ENCODE assay signal across 11 cellular contexts in genomic region chr7:41701542-41701941, GRCh38. TPM values are rescaled to one million over a fixed set of nuclear protein-coding genes. Genes with fewer than 3 reads are reported as not detected.
DNase-seq lines count a peak whose midpoint lies in the region; ATAC-seq and TF ChIP-seq lines count a peak whose summit lies in the region.
"Had no signal": no experiment of that assay in that cellular context is flagged by ENCODE, and none has a peak within 500 bp of the region (broad histone marks: within the 10 kb centered on the region; RNA-seq: fewer than 3 reads in every experiment).

No MANE protein-coding gene starts in this region.

- H3K36me3 ChIP-seq in HUES64 (ENCODE audit: insufficient read depth, low read length) (no peaks in the 10 kb centered on the region), mammary epithelial cell (ENCODE audit: insufficient read depth, low read length) (peaks cover 17% of the 10 kb centered on the region), skeletal muscle satellite cell (ENCODE audit: insufficient read depth, low read length) (peaks cover 8% of the 10 kb centered on the region)

- H3K27ac ChIP-seq in HUES64 (ENCODE audit: low read depth, low read length) (no peak overlapping the region), mammary epithelial cell (ENCODE audit: insufficient read depth, low read depth, low read length) (peak overlapping the region; percentile 87)

- no peak overlapping the region for H2AFZ ChIP-seq in mammary epithelial cell (ENCODE audit: low read depth, low read length)

- peaks cover 57% of the 10 kb centered on the region for H3K27me3 Mint-ChIP-seq in activated T-cell treated with anti-CD3 and anti-CD28 coated beads, Interleukin-2, amount 50 U/mL, for 72 hours (ENCODE audit: low read depth)

- peaks cover 9% of the 10 kb centered on the region for H3K4me1 Mint-ChIP-seq in activated T-cell treated with anti-CD3 and anti-CD28 coated beads, Interleukin-2, amount 50 U/mL, for 72 hours (ENCODE audit: low read depth)

- H3K4me3 Mint-ChIP-seq in activated T-cell treated with anti-CD3 and anti-CD28 coated beads, Interleukin-2, amount 50 U/mL, for 72 hours, result no peak overlapping the region
- H3K4me3 Mint-ChIP-seq: activated CD4-positive, alpha-beta T cell treated with anti-CD3 and anti-CD28 coated beads, Interleukin-2, amount 10 ng/mL, durations not matched to agents 24 days and 14 days had no signal

- no peak overlapping the region for H3K27ac Mint-ChIP-seq in activated T-cell treated with anti-CD3 and anti-CD28 coated beads, Interleukin-2, amount 50 U/mL, for 72 hours
- H3K27ac Mint-ChIP-seq: activated CD4-positive, alpha-beta T cell treated with anti-CD3 and anti-CD28 coated beads, Interleukin-2, amount 10 ng/mL, durations not matched to agents 24 days and 14 days had no signal

- H3K4me3 ChIP-seq in HUES64 (ENCODE audit: low read length), result peak overlapping the region; percentile 63
- H3K4me3 ChIP-seq in mammary epithelial cell (replicated peaks in 1 of 3; ENCODE audit: insufficient read depth in 1 of 3, low read depth in 2 of 3, low read length in 3 of 3), result peak overlapping the region; percentile 70 to 92 (median 89)
- peak overlapping the region; percentile 21; the same call in 1 of the 2 replicates for H3K4me3 ChIP-seq in iPS-18c (ENCODE audit: insufficient read depth, low read depth, low read length)
- H3K4me3 ChIP-seq in skeletal muscle satellite cell (ENCODE audit: low read length), result peak overlapping the region; percentile 81

- no peaks in the 10 kb centered on the region for H3K9me3 Mint-ChIP-seq in activated T-cell treated with anti-CD3 and anti-CD28 coated beads, Interleukin-2, amount 50 U/mL, for 72 hours
- H3K9me3 Mint-ChIP-seq: activated CD4-positive, alpha-beta T cell treated with anti-CD3 and anti-CD28 coated beads, Interleukin-2, amount 10 ng/mL, durations not matched to agents 24 days and 14 days had no signal

- DNase-seq in mammary epithelial cell (no peak), NCI-H526 (lab: John Stamatoyannopoulos, UW) (no peak), H4 (ENCODE audit: low spot score) (no peak)
- no peak for DNase-seq in activated T-cell treated with anti-CD3 and anti-CD28 coated beads, Interleukin-2, amount 50 U/mL, for 72 hours
- DNase-seq: activated CD4-positive, alpha-beta T cell treated with anti-CD3 and anti-CD28 coated beads, Interleukin-2, amount 10 ng/mL, durations not matched to agents 24 days and 14 days; central memory CD4-positive, alpha-beta T cell; NCI-H2081 had no signal

- BruUV-seq in mammary epithelial cell (replicated peaks; lab: Mats Ljungman, UMichigan), result no TSS peak

- WGBS in HUES64, result 11% methylated on average over 9 of the region's 9 CpGs
- 39% methylated on average over 8 of the region's 9 CpGs for WGBS in mammary epithelial cell (ENCODE audit: low coverage, missing lambda C conversion rate)

- no peaks in the 10 kb centered on the region for H3K36me3 Mint-ChIP-seq in activated T-cell treated with anti-CD3 and anti-CD28 coated beads, Interleukin-2, amount 50 U/mL, for 72 hours (ENCODE audit: insufficient read depth in 2 of 2)

- H3K4me1 ChIP-seq in HUES64 (ENCODE audit: insufficient read depth, low read length) (peaks cover 50% of the 10 kb centered on the region), mammary epithelial cell (ENCODE audit: insufficient read depth, low read length) (peaks cover 33% of the 10 kb centered on the region), skeletal muscle satellite cell (ENCODE audit: control insufficient read depth, insufficient read depth, low read length) (peaks cover 36% of the 10 kb centered on the region)

- H3K27me3 ChIP-seq in HUES64 (ENCODE audit: insufficient read depth, low read length), result peaks cover 59% of the 10 kb centered on the region
- no peaks in the 10 kb centered on the region for H3K27me3 ChIP-seq in mammary epithelial cell (ENCODE audit: insufficient read depth, low read length)
- H3K27me3 ChIP-seq in skeletal muscle satellite cell (ENCODE audit: control insufficient read depth, insufficient read depth, low read length), result no peaks in the 10 kb centered on the region

- H3K9me3 ChIP-seq in HUES64 (ENCODE audit: insufficient read depth, low read depth, low read length) (no peaks in the 10 kb centered on the region), mammary epithelial cell (replicated peaks; ENCODE audit: insufficient read depth, low read length) (no peaks in the 10 kb centered on the region), iPS-18c (ENCODE audit: control insufficient read depth, insufficient read depth, low read length) (no peaks in the 10 kb centered on the region), skeletal muscle satellite cell (replicated peaks; ENCODE audit: low read length) (no peaks in the 10 kb centered on the region)

- no peak overlapping the region for H3K9ac ChIP-seq in HUES64 (ENCODE audit: low read depth, low read length)
- H3K9ac ChIP-seq in mammary epithelial cell (ENCODE audit: insufficient read depth, low read length), result peak overlapping the region; percentile 92
- peak overlapping the region; percentile 97 for H3K9ac ChIP-seq in skeletal muscle satellite cell (ENCODE audit: low read depth, low read length)

- ATAC-seq in activated T-cell treated with anti-CD3 and anti-CD28 coated beads, Interleukin-2, amount 50 U/mL, for 72 hours (replicated peaks in 1 of 2), result no peak
- ATAC-seq in HG03439 (IDR thresholded peaks at IDR 0.05; ENCODE audit: unreplicated experiment), result no peak

- in situ Hi-C loops in mammary epithelial cell (cut with MboI; ENCODE audit: low sequenced_read_pairs in 2 of 2), result loop anchor here (10.0 to 25.0 kb wide), 4 partner anchors 657 to 1464 kb away; no protein-coding TSS in a partner anchor

- intact Hi-C loops in mammary epithelial cell (cut with micrococcal nuclease), result no loop called here

- CTCF ChIA-PET in mammary epithelial cell (lab: Charles Lee; ENCODE audit: low non-redundant PET), result no interaction called here

- dilution Hi-C loops in mammary epithelial cell (cut with HindIII; ENCODE audit: low sequenced_read_pairs), result no loop called here

- no peaks in the 10 kb centered on the region for H4K20me1 ChIP-seq in mammary epithelial cell (ENCODE audit: insufficient read depth, low read length)

- TF ChIP-seq CTCF in mammary epithelial cell (conservative IDR thresholded peaks at IDR 0.05 in 1 of 2, IDR thresholded peaks at IDR 0.05 in 1 of 2; ENCODE audit: extremely low read depth in 1 of 2, insufficient read depth in 1 of 2, low read depth in 1 of 2, low read length in 2 of 2), result no peak

- H3K79me2 ChIP-seq in mammary epithelial cell (ENCODE audit: insufficient read depth, low read length), result peaks cover 70% of the 10 kb centered on the region

- peak overlapping the region; percentile 88 for H3K4me2 ChIP-seq in mammary epithelial cell (ENCODE audit: insufficient read depth, low read depth, low read length)
- H3K4me2 ChIP-seq in skeletal muscle satellite cell (ENCODE audit: low read length), result peak overlapping the region; percentile 91

RNA-seq across cellular contexts. Expression of gene INHBA, which starts 1.3 kb away (rescaled TPM):
- polyA plus RNA-seq in HUES64 (2013, experiment 1 of 2), result 0.35 TPM
- polyA plus RNA-seq in HUES64 (2013, experiment 2 of 2), result 0.38 TPM
- total RNA-seq in mammary epithelial cell, result 100 to 1,000 TPM in 1 of 2 donors, 10 to 100 TPM in 1; 58.8 to 147 TPM
- 58.2 TPM for polyA plus RNA-seq in mammary epithelial cell
- polyA minus RNA-seq in mammary epithelial cell, result 180 TPM
- 3.5 and 9.4 TPM in 2 replicates for total RNA-seq in skeletal muscle satellite cell (2012; rRNA removed)
- total RNA-seq in activated T-cell treated with anti-CD3 and anti-CD28 coated beads, Interleukin-2, amount 50 U/mL, for 72 hours, result under 1 TPM; 0.05 to 0.19 TPM
- 1.2 and 2.2 TPM in 2 replicates for total RNA-seq in H4 (2014; rRNA removed; shearing (Covaris generic))

Comparison
In these comparisons a context has a peak if more than half of its experiments do, and no peak if none do; other contexts are left out.
1. H3K4me3 ChIP-seq: peak in every context shown above with its lines; median percentile 89 in mammary epithelial cell; 81 in skeletal muscle satellite cell; 63 in HUES64; 21 in iPS-18c.
2. RNA of gene INHBA, which starts 1.3 kb away (total RNA-seq): 58.8 to 147 TPM in mammary epithelial cell; 1.2 to 2.2 TPM in H4 and 0.05 to 0.19 TPM in activated T-cell treated with anti-CD3 and anti-CD28 coated beads, Interleukin-2, amount 50 U/mL, for 72 hours; every median in the first group is over 10 times any median in the second.